In the genomic region with DNA sequence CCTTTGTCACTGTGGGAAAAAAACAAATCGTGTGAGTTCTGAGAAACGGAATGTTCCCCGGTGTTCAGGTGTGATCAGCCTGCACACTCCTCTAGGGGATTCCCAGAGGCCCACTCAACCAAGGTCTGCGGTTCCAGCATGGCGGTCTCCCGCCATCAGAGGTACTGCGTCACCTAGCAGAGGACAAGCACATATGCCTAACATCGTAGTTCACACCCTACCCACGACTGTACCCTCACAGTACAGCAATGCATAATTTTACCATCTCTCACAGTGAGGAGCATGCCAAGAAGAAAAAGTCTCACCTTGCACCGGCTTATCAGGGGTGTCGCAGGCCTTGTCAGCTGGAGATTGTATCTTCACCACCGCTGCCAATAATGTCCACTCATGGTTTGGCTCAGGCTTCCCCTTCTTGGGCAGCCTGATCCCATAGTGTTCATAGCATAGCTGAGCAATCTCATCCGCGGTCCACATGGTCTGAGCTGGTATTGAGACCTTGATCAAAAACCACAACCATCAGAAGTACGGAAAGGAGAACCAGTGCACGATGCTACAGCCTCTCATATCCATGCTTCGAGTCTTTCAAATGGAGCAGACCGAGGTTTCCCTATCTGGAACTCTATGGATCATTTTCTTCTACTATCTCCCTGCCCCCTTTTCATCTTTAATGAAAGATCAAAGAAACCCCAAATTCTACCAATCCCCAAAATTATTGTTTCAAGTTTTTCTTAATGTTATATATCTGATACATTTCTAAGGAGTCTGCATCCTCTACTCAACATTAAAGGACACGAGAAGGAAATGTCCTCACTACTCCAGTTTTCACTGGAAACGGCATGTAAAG, we compare ENCODE assay signal across 3 cellular contexts.
TF ChIP-seq lines count a peak whose summit lies in the region.

No MANE protein-coding gene starts in this region.

TF ChIP-seq in SK-N-SH, 30 proteins besides CTCF, POLR2A, EP300 and RAD21 (continued from another document):
- TF ChIP-seq RCOR1 (IDR thresholded peaks at IDR 0.05; ENCODE audit: low read length) (no peak), MXI1 (IDR thresholded peaks at IDR 0.05; ENCODE audit: low read depth, low read length) (no peak), RFX5 (IDR thresholded peaks at IDR 0.05; ENCODE audit: low read length) (no peak), REST (IDR thresholded peaks at IDR 0.05; ENCODE audit: low read depth, low read length) (no peak), EZH2phosphoT487 (IDR thresholded peaks at IDR 0.05; ENCODE audit: borderline replicate concordance, low read depth) (no peak)

TF ChIP-seq in SK-N-SH treated with all-trans-retinoic acid at 6 μM for 48 hours, 23 proteins besides CTCF, POLR2A, EP300 and RAD21 (continued from another document):
- TF ChIP-seq PPARA (CRISPR knock-in tag; IDR thresholded peaks at IDR 0.05; ENCODE audit: borderline replicate concordance) (no peak), TSHZ2 (CRISPR knock-in tag; IDR thresholded peaks at IDR 0.05) (no peak), ZNF8 (CRISPR knock-in tag; IDR thresholded peaks at IDR 0.05) (no peak), BACH2 (CRISPR knock-in tag; IDR thresholded peaks at IDR 0.05; ENCODE audit: borderline replicate concordance) (no peak), ESRRG (CRISPR knock-in tag; IDR thresholded peaks at IDR 0.05) (no peak), TOX (CRISPR knock-in tag; IDR thresholded peaks at IDR 0.05; ENCODE audit: borderline replicate concordance) (no peak), ZC3H10 (CRISPR knock-in tag; IDR thresholded peaks at IDR 0.05) (no peak), OSR1 (CRISPR knock-in tag; IDR thresholded peaks at IDR 0.05) (no peak), RARB (CRISPR knock-in tag; IDR thresholded peaks at IDR 0.05) (no peak), SNAI2 (CRISPR knock-in tag; IDR thresholded peaks at IDR 0.05) (no peak), ZFP30 (CRISPR knock-in tag; IDR thresholded peaks at IDR 0.05) (no peak), CSDC2 (CRISPR knock-in tag; IDR thresholded peaks at IDR 0.05) (no peak), ISL1 (CRISPR knock-in tag; IDR thresholded peaks at IDR 0.05) (no peak)
- TF ChIP-seq, protein P1, sequence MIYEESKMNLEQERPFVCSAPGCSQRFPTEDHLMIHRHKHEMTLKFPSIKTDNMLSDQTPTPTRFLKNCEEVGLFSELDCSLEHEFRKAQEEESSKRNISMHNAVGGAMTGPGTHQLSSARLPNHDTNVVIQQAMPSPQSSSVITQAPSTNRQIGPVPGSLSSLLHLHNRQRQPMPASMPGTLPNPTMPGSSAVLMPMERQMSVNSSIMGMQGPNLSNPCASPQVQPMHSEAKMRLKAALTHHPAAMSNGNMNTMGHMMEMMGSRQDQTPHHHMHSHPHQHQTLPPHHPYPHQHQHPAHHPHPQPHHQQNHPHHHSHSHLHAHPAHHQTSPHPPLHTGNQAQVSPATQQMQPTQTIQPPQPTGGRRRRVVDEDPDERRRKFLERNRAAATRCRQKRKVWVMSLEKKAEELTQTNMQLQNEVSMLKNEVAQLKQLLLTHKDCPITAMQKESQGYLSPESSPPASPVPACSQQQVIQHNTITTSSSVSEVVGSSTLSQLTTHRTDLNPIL (CRISPR knock-in tag; IDR thresholded peaks at IDR 0.05; ENCODE audit: low read depth), result no peak
- TF ChIP-seq, protein P2, sequence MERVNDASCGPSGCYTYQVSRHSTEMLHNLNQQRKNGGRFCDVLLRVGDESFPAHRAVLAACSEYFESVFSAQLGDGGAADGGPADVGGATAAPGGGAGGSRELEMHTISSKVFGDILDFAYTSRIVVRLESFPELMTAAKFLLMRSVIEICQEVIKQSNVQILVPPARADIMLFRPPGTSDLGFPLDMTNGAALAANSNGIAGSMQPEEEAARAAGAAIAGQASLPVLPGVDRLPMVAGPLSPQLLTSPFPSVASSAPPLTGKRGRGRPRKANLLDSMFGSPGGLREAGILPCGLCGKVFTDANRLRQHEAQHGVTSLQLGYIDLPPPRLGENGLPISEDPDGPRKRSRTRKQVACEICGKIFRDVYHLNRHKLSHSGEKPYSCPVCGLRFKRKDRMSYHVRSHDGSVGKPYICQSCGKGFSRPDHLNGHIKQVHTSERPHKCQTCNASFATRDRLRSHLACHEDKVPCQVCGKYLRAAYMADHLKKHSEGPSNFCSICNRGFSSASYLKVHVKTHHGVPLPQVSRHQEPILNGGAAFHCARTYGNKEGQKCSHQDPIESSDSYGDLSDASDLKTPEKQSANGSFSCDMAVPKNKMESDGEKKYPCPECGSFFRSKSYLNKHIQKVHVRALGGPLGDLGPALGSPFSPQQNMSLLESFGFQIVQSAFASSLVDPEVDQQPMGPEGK (CRISPR knock-in tag; IDR thresholded peaks at IDR 0.05; ENCODE audit: borderline replicate concordance), result no peak

TF ChIP-seq in HEK293T, 16 proteins besides CTCF, POLR2A, EP300 and RAD21 (continued from another document):
- no peak for TF ChIP-seq PKNOX1 (IDR thresholded peaks at IDR 0.05)
- no peak for TF ChIP-seq FOXK2 (IDR thresholded peaks at IDR 0.05)
- TF ChIP-seq SUZ12 (IDR thresholded peaks at IDR 0.05), result no peak
- TF ChIP-seq ZNF384 (IDR thresholded peaks at IDR 0.05), result no peak
- no peak for TF ChIP-seq FOXM1 (IDR thresholded peaks at IDR 0.05; ENCODE audit: borderline replicate concordance)
- TF ChIP-seq ELF4 (IDR thresholded peaks at IDR 0.05), result no peak
- TF ChIP-seq ARNT (IDR thresholded peaks at IDR 0.05), result no peak
- no peak for TF ChIP-seq BHLHE40 (IDR thresholded peaks at IDR 0.05; ENCODE audit: borderline replicate concordance)
- no peak for TF ChIP-seq NFRKB (IDR thresholded peaks at IDR 0.05)
- TF ChIP-seq SP1 (IDR thresholded peaks at IDR 0.05), result no peak
- no peak for TF ChIP-seq LEF1 (IDR thresholded peaks at IDR 0.05; ENCODE audit: borderline replicate concordance)
- TF ChIP-seq CTBP1 (IDR thresholded peaks at IDR 0.05; ENCODE audit: borderline replicate concordance), result no peak
- no peak for TF ChIP-seq TARDBP (IDR thresholded peaks at IDR 0.05)
- TF ChIP-seq HDGF (IDR thresholded peaks at IDR 0.05; ENCODE audit: borderline replicate concordance), result no peak
- TF ChIP-seq FOXA1 (IDR thresholded peaks at IDR 0.05), result no peak
